2 cellular contexts compared by ENCODE assay signal in genomic region chr9:124263800-124264426, GRCh38.
TF ChIP-seq lines count a peak whose summit lies in the region.

No MANE protein-coding gene starts in this region.

TF ChIP-seq in IMR-90, 13 proteins besides CTCF, POLR2A, EP300 and RAD21:
- TF ChIP-seq CHD1 (IDR thresholded peaks at IDR 0.05; ENCODE audit: low read depth, low read length) (no peak), MXI1 (IDR thresholded peaks at IDR 0.05; ENCODE audit: borderline replicate concordance, low read depth, low read length) (no peak), RCOR1 (IDR thresholded peaks at IDR 0.05; ENCODE audit: insufficient replicate concordance, low read length) (no peak)
TF ChIP-seq in IMR-90: peak in this region for 0.

TF ChIP-seq in endothelial cell of umbilical vein, 7 proteins besides CTCF, POLR2A, EP300 and RAD21:
- no peak for TF ChIP-seq EZH2 (IDR thresholded peaks at IDR 0.05; ENCODE audit: borderline replicate concordance, low read depth, low read length, severe bottlenecking)
- TF ChIP-seq POLR2AphosphoS5 (IDR thresholded peaks at IDR 0.05; ENCODE audit: insufficient read depth, low read depth, low read length) = no peak
- no peak for TF ChIP-seq MAX (IDR thresholded peaks at IDR 0.05; ENCODE audit: insufficient read depth, insufficient read length)
- TF ChIP-seq GATA2 (IDR thresholded peaks at IDR 0.05; ENCODE audit: insufficient read depth, insufficient read length, low read depth, low read length) = no peak
- no peak for TF ChIP-seq MYC (IDR thresholded peaks at IDR 0.05; ENCODE audit: low read depth, low read length)
- TF ChIP-seq JUN (IDR thresholded peaks at IDR 0.05; ENCODE audit: borderline replicate concordance, insufficient read depth, insufficient read length, low read depth) = no peak
- TF ChIP-seq FOS (IDR thresholded peaks at IDR 0.05; ENCODE audit: borderline replicate concordance, insufficient read depth, low read length) = no peak
